Comparison of ENCODE assay signal across 2 cellular contexts in the genomic region with DNA sequence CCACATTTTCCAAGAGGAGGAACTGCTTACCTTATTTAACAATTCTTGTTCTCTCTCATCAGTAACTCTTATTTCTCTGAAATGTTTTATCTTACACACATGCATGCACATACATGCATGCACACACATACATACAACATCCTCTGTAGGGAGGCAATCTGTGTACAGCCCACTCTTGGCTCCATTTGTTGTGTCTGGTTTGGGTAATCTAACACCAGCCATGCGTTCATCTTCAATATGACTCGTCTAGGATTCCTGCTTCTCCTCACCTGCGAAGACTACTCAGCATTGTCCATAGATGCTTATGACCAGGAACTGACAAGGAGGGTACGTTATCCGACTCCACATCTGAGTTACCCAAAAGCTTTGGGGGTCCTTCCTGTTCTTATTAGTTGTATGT.
TF ChIP-seq lines count a peak whose summit lies in the region.

No MANE protein-coding gene starts in this region.

TF ChIP-seq in HCT116, 20 proteins besides CTCF, POLR2A, EP300 and RAD21 (continued from another document):
- TF ChIP-seq, protein P1, sequence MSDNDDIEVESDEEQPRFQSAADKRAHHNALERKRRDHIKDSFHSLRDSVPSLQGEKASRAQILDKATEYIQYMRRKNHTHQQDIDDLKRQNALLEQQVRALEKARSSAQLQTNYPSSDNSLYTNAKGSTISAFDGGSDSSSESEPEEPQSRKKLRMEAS (IDR thresholded peaks at IDR 0.05), result 0 out of 2 replicates have a peak, but pooled peaks have one; percentile 15

TF ChIP-seq in SK-N-SH, 30 proteins besides CTCF, POLR2A, EP300 and RAD21 (continued from another document):
- no peak for TF ChIP-seq EZH2phosphoT487 (IDR thresholded peaks at IDR 0.05; ENCODE audit: borderline replicate concordance, low read depth)
- no peak for TF ChIP-seq GABPA (IDR thresholded peaks at IDR 0.05; ENCODE audit: low read depth)
- TF ChIP-seq RCOR1 (IDR thresholded peaks at IDR 0.05; ENCODE audit: low read length), result no peak
- TF ChIP-seq FOXJ3 (CRISPR knock-in tag; IDR thresholded peaks at IDR 0.05), result no peak
- TF ChIP-seq, protein P1 (IDR thresholded peaks at IDR 0.05; ENCODE audit: low read depth), result no peak
- no peak for TF ChIP-seq NRF1 (IDR thresholded peaks at IDR 0.05; ENCODE audit: low read depth, low read length)
- TF ChIP-seq, protein P2, sequence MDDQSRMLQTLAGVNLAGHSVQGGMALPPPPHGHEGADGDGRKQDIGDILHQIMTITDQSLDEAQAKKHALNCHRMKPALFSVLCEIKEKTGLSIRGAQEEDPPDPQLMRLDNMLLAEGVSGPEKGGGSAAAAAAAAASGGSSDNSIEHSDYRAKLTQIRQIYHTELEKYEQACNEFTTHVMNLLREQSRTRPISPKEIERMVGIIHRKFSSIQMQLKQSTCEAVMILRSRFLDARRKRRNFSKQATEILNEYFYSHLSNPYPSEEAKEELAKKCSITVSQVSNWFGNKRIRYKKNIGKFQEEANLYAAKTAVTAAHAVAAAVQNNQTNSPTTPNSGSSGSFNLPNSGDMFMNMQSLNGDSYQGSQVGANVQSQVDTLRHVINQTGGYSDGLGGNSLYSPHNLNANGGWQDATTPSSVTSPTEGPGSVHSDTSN (IDR thresholded peaks at IDR 0.05), result no peak
- TF ChIP-seq, protein P3, sequence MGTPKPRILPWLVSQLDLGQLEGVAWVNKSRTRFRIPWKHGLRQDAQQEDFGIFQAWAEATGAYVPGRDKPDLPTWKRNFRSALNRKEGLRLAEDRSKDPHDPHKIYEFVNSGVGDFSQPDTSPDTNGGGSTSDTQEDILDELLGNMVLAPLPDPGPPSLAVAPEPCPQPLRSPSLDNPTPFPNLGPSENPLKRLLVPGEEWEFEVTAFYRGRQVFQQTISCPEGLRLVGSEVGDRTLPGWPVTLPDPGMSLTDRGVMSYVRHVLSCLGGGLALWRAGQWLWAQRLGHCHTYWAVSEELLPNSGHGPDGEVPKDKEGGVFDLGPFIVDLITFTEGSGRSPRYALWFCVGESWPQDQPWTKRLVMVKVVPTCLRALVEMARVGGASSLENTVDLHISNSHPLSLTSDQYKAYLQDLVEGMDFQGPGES (IDR thresholded peaks at IDR 0.05; ENCODE audit: low read depth, low read length), result no peak
- no peak for TF ChIP-seq TEAD4 (IDR thresholded peaks at IDR 0.05; ENCODE audit: borderline replicate concordance, insufficient read depth)
